In genomic region chr15:71261934-71262333, GRCh38 we compare ENCODE assay signal across 14 cellular contexts.
"Had no signal": no experiment of that assay in that cellular context is flagged by ENCODE, and none has a peak within 500 bp of the region (broad histone marks: within the 10 kb centered on the region; RNA-seq: fewer than 3 reads in every experiment).

No MANE protein-coding gene starts in this region.

- H3K9me3 ChIP-seq: ascending aorta, breast epithelium, left ventricle myocardium inferior, transverse colon had no signal

- H3K4me1 ChIP-seq: ascending aorta, breast epithelium, transverse colon had no signal

- H3K36me3 ChIP-seq: breast epithelium, transverse colon had no signal

- DNase-seq: activated CD4-positive, alpha-beta T cell treated with anti-CD3 and anti-CD28 coated beads, Interleukin-2, amount 50 U/mL, for 1 hour; activated CD8-positive, alpha-beta memory T cell treated with anti-CD3 and anti-CD28 coated beads for 24 hours; effector memory CD8-positive, alpha-beta T cell; left ventricle myocardium inferior; right cardiac atrium; small intestine; stimulated activated naive CD8-positive, alpha-beta T cell treated with anti-CD3 and anti-CD28 coated beads, Interleukin-15, Interleukin-2, amounts not matched to agents 100 U/mL and 50 U/mL, for 24 hours; transverse colon had no signal

- H3K27me3 Mint-ChIP-seq: dendritic cell treated with granulocyte-macrophage colony-stimulating factor and Interleukin-4, amounts not matched to agents 40 ng/mL and 50 ng/mL, for 4 days had no signal

- H3K4me3 Mint-ChIP-seq: dendritic cell treated with granulocyte-macrophage colony-stimulating factor and Interleukin-4, amounts not matched to agents 40 ng/mL and 50 ng/mL, for 4 days; effector memory CD8-positive, alpha-beta T cell had no signal

- H3K27ac Mint-ChIP-seq: dendritic cell treated with granulocyte-macrophage colony-stimulating factor and Interleukin-4, amounts not matched to agents 40 ng/mL and 50 ng/mL, for 4 days; effector memory CD8-positive, alpha-beta T cell; progenitor cell of endocrine pancreas had no signal

- H3K27ac ChIP-seq: ascending aorta, breast epithelium, epithelial cell of prostate, left ventricle myocardium inferior, transverse colon had no signal

- H3K27me3 ChIP-seq: ascending aorta, breast epithelium, transverse colon had no signal

- FAIRE-seq: keratinocyte, small intestine had no signal

- H3K4me3 ChIP-seq: ascending aorta, breast epithelium, left ventricle myocardium inferior, transverse colon had no signal
